9 cellular contexts compared by ENCODE assay signal in the genomic region with DNA sequence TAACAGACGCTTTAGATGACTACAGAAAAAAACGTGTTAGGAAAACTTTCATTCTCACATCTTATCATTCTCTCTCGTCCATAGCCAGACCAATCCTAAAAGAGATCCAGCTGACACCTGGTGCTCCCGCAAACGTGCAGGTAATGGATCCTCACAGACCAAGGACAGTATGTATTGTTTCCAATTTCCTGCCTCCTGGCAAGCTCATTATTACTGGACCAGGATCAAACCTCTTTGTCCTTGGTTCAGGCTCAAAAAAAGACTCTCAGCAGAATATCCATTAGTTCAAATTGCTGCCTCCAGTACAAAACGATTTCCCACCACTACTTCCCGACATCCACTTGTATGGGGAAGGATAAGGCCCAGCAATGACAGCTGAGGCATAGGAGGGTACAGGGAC.
DNase-seq lines count a peak whose midpoint lies in the region; ATAC-seq and TF ChIP-seq lines count a peak whose summit lies in the region.
"Had no signal": no experiment of that assay in that cellular context is flagged by ENCODE, and none has a peak within 500 bp of the region (broad histone marks: within the 10 kb centered on the region; RNA-seq: fewer than 3 reads in every experiment).

No MANE protein-coding gene starts in this region.

- intact Hi-C loops in PC-9 (cut with micrococcal nuclease; ENCODE audit: unreplicated experiment) (no loop called here), gastrocnemius medialis (cut with DNase I; ENCODE audit: low total_unique reads) (loop anchor here (1.0 to 2.0 kb wide), 2 partner anchors 24 to 63 kb away; a partner anchor contains a TSS), posterior vena cava (cut with DNase I) (loop anchor here in 1 of 2 donors (10.0 kb wide), 1 partner anchor 61 kb away; a partner anchor contains a TSS), posterior cingulate gyrus (cut with DNase I) (loop anchor here (2.0 kb wide), 1 partner anchor 63 kb away; a partner anchor contains a TSS)

- peak overlapping the region; percentile 27; the same call in 1 of the 2 replicates for H3K4me3 ChIP-seq in Jurkat, Clone E6-1 (ENCODE audit: low read length)
- no peak overlapping the region for H3K4me3 ChIP-seq in PC-9
- H3K4me3 ChIP-seq in fibroblast of lung (replicated peaks in 1 of 4; ENCODE audit: control extremely low read depth in 1 of 4, insufficient read depth in 1 of 4, low read depth in 3 of 4, low read length in 4 of 4) = no peak overlapping the region
- H3K4me3 ChIP-seq in gastrocnemius medialis = peak overlapping the region in 1 of 4 donors; percentile 26

- H4K20me1 ChIP-seq in PC-9 (ENCODE audit: insufficient read depth) = peaks cover 9% of the 10 kb centered on the region; the same call in 1 of the 2 replicates
- H4K20me1 ChIP-seq in fibroblast of lung (ENCODE audit: control insufficient read depth, extremely low read depth, insufficient read depth, low read length) = no peaks in the 10 kb centered on the region

- H3K27ac ChIP-seq in PC-9 (peak overlapping the region; percentile 11), fibroblast of lung (ENCODE audit: insufficient read depth, low read length) (no peak overlapping the region), gastrocnemius medialis (peak overlapping the region; percentile 59 to 85 (median 77))

- TF ChIP-seq POLR2A in gastrocnemius medialis (IDR thresholded peaks at IDR 0.05) = no peak

- in situ Hi-C loops in gastrocnemius medialis (cut with MboI; ENCODE audit: low sequenced_read_pairs in 4 of 4) = no loop called here

- peaks cover 93% of the 10 kb centered on the region for H3K79me2 ChIP-seq in PC-9 (ENCODE audit: low read depth)
- H3K79me2 ChIP-seq in fibroblast of lung (ENCODE audit: control insufficient read depth, insufficient read depth, low read length) = no peaks in the 10 kb centered on the region

- H3K9me3 ChIP-seq in PC-9 (ENCODE audit: insufficient read depth, low read depth) = no peaks in the 10 kb centered on the region
- H3K9me3 ChIP-seq in fibroblast of lung (ENCODE audit: control insufficient read depth, insufficient read depth, low read depth, low read length) = no peaks in the 10 kb centered on the region
- no peaks in the 10 kb centered on the region for H3K9me3 ChIP-seq in gastrocnemius medialis

- no TSS peak for BruUV-seq in PC-9 (replicated peaks; lab: Mats Ljungman, UMichigan)

- H3K27me3 ChIP-seq in PC-9 (ENCODE audit: insufficient read depth, low read depth) (no peaks in the 10 kb centered on the region), fibroblast of lung (ENCODE audit: control insufficient read depth, insufficient read depth, low read length) (no peaks in the 10 kb centered on the region), gastrocnemius medialis (no peaks in the 10 kb centered on the region)

- H3K4me1 ChIP-seq in PC-9 (replicated peaks; ENCODE audit: insufficient read depth) (peaks cover 23% of the 10 kb centered on the region), fibroblast of lung (ENCODE audit: control insufficient read depth, extremely low read depth, insufficient read depth, low read length) (peaks cover 7% of the 10 kb centered on the region), gastrocnemius medialis (peaks cover 46 to 50% of the 10 kb centered on the region in 2 donors)

- H3K36me3 ChIP-seq in PC-9 (ENCODE audit: low read depth) (no peaks in the 10 kb centered on the region), fibroblast of lung (ENCODE audit: control insufficient read depth, insufficient read depth, low read length) (no peaks in the 10 kb centered on the region), gastrocnemius medialis (no peaks in the 10 kb centered on the region)

- POLR2A ChIA-PET in PC-9 (lab: Charles Lee; ENCODE audit: unreplicated experiment) = interaction anchor here (0.6 kb wide), 1 partner anchor 58 kb away, joined by 4 read pairs; no protein-coding TSS in a partner anchor

- peaks cover 39% of the 10 kb centered on the region for H3F3A ChIP-seq in PC-9 (ENCODE audit: insufficient read depth, low read depth)

- ATAC-seq in gastrocnemius medialis = peak in 1 of 2 donors; percentile 49

- DNase-seq in Jurkat, Clone E6-1 (ENCODE audit: low read depth, low spot score) = no peak
- DNase-seq in PC-9 (no peak), fibroblast of lung (ENCODE audit: low read depth in 2 of 2) (no peak), gastrocnemius medialis (no peak), posterior vena cava (ENCODE audit: low spot score) (no peak), posterior cingulate gyrus (no peak), iPS-NIHi7 (ENCODE audit: extremely low spot score) (no peak), DMS 273 (lab: John Stamatoyannopoulos, UW; ENCODE audit: unreplicated experiment) (no peak)
- DNase-seq: amygdala had no signal

- H3K9me2 ChIP-seq in PC-9 (ENCODE audit: insufficient read depth) = no peaks in the 10 kb centered on the region

- TF ChIP-seq CTCF in PC-9 (conservative IDR thresholded peaks at IDR 0.05) = no peak
- no peak for TF ChIP-seq CTCF in fibroblast of lung (conservative IDR thresholded peaks at IDR 0.05 in 1 of 2, IDR thresholded peaks at IDR 0.05 in 1 of 2; ENCODE audit: low read depth in 1 of 2, low read length in 2 of 2)
- no peak for TF ChIP-seq CTCF in gastrocnemius medialis (IDR thresholded peaks at IDR 0.05 in 4 of 5, conservative IDR thresholded peaks at IDR 0.05 in 1 of 5)

- CTCF ChIA-PET in PC-9 (lab: Charles Lee) = no interaction called here

- no peak overlapping the region for H2AFZ ChIP-seq in PC-9
- H2AFZ ChIP-seq in fibroblast of lung (ENCODE audit: low read length) = peak overlapping the region; percentile 25

- H3K4me2 ChIP-seq in PC-9 (no peak overlapping the region), fibroblast of lung (ENCODE audit: extremely low read depth, insufficient read depth, low read length) (peak overlapping the region; percentile 32)

- H3K9ac ChIP-seq in fibroblast of lung (ENCODE audit: insufficient read depth, low read length) = no peak overlapping the region
